ENCODE assay signal across 21 cellular contexts in the genomic region with DNA sequence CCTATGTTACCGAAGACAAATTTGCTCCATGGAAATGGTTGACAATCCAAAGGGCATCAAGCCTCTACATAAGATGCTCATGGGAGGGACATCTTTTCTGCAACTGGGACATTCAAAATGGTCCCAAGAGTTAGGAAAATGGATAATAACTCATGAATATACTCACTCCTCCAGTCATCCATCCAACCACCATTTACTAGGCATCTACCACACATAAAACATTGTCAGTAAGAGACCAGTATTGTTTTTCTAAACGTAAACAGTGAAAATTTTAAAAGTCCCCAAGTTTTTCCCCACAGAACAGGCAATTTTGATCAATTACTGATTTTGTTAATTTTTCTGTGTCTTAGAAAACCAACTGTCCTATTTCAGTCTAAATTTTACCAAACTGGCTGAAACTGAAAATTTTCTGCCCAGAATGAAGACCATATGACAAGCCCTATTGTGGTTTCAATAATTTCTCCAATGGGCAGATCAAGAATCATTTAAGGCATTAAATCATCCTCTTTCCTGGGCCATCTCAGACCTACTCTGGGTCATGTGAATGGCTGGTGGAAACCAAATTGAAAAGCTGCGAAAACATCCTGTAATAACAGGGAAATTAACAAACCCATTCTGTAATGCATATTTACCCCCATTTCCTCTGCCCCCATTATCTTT. TPM values are rescaled to one million over a fixed set of nuclear protein-coding genes. Genes with fewer than 3 reads are reported as not detected.
DNase-seq lines count a peak whose midpoint lies in the region; ATAC-seq and TF ChIP-seq lines count a peak whose summit lies in the region.
"Had no signal": no experiment of that assay in that cellular context is flagged by ENCODE, and none has a peak within 500 bp of the region (broad histone marks: within the 10 kb centered on the region; RNA-seq: fewer than 3 reads in every experiment).

No MANE protein-coding gene starts in this region.

- no peaks in the 10 kb centered on the region for H3K9me3 Mint-ChIP-seq in activated T-cell treated with anti-CD3 and anti-CD28 coated beads, Interleukin-2, amount 50 U/mL, for 72 hours
- H3K9me3 Mint-ChIP-seq in activated T-cell treated with anti-CD3 and anti-CD28 coated beads, Interleukin-2, amount 50 U/mL, for 4 hours, result no peaks in the 10 kb centered on the region
- no peaks in the 10 kb centered on the region for H3K9me3 Mint-ChIP-seq in central memory CD8-positive, alpha-beta T cell
- no peaks in the 10 kb centered on the region for H3K9me3 Mint-ChIP-seq in nephron progenitor cell
- H3K9me3 Mint-ChIP-seq: T-helper 1 cell treated with Interleukin-12 subunit alpha and Interleukin-12 subunit beta and Interleukin-4 antibody, amounts not matched to agents 30 μg/mL and 1 μg/mL, for 36 hours had no signal

- H3K27ac Mint-ChIP-seq in activated T-cell treated with anti-CD3 and anti-CD28 coated beads, Interleukin-2, amount 50 U/mL, for 72 hours, result peak overlapping the region; percentile 94
- H3K27ac Mint-ChIP-seq in central memory CD8-positive, alpha-beta T cell (ENCODE audit: low read depth), result peak overlapping the region; percentile 76
- no peak overlapping the region for H3K27ac Mint-ChIP-seq in nephron progenitor cell

- H2AFZ ChIP-seq in OCI-LY7 (ENCODE audit: low read length), result no peak overlapping the region
- H2AFZ ChIP-seq: PC-9 had no signal

- DNase-seq in activated T-cell treated with anti-CD3 and anti-CD28 coated beads, Interleukin-2, amount 50 U/mL, for 72 hours, result no peak
- no peak for DNase-seq in activated T-cell treated with anti-CD3 and anti-CD28 coated beads, Interleukin-2, amount 50 U/mL, for 4 hours
- no peak for DNase-seq in OCI-LY7 (ENCODE audit: low spot score)
- no peak for DNase-seq in central memory CD8-positive, alpha-beta T cell (ENCODE audit: low spot score in 2 of 2)
- DNase-seq in NCI-H2227 treated with DMSO at 0.1 percent for 48 hours (lab: John Stamatoyannopoulos, UW), result no peak
- DNase-seq in nephron progenitor cell, result no peak
- DNase-seq in HuH-7.5 (ENCODE audit: low spot score), result no peak
- DNase-seq: activated CD4-positive, CD25-positive, alpha-beta regulatory T cell; activated effector memory CD4-positive, alpha-beta T cell treated with Interleukin-2 at 50 U/mL for 16 hours; C1 segment of cervical spinal cord; dermis blood vessel endothelial cell; heart right ventricle; NCI-H1694 treated with DMSO at 0.1 percent for 48 hours; NCI-H748 treated with DMSO at 0.1 percent for 48 hours; PC-9; stimulated activated CD4-positive, alpha-beta T cell treated with anti-CD3 and anti-CD28 coated beads, Interleukin-4, amount 100 ng/mL, for 24 hours; substantia nigra had no signal

- peaks cover 48% of the 10 kb centered on the region for H3K4me1 Mint-ChIP-seq in activated T-cell treated with anti-CD3 and anti-CD28 coated beads, Interleukin-2, amount 50 U/mL, for 72 hours (ENCODE audit: low read depth)
- peaks cover 31% of the 10 kb centered on the region for H3K4me1 Mint-ChIP-seq in activated T-cell treated with anti-CD3 and anti-CD28 coated beads, Interleukin-2, amount 50 U/mL, for 4 hours (ENCODE audit: low read depth)
- H3K4me1 Mint-ChIP-seq in central memory CD8-positive, alpha-beta T cell, result peaks cover 24% of the 10 kb centered on the region
- H3K4me1 Mint-ChIP-seq in nephron progenitor cell, result peaks cover 20% of the 10 kb centered on the region

- H3K36me3 ChIP-seq in OCI-LY7 (ENCODE audit: insufficient read depth, low read length), result peaks cover 75% of the 10 kb centered on the region
- H3K36me3 ChIP-seq: cardiac muscle cell, heart right ventricle had no signal

- TF ChIP-seq CTCF in OCI-LY7 (conservative IDR thresholded peaks at IDR 0.05; ENCODE audit: low read length) (no peak), nephron progenitor cell (IDR thresholded peaks at IDR 0.05) (no peak)

- peaks cover 49% of the 10 kb centered on the region; the same call in 1 of the 2 replicates for H4K20me1 ChIP-seq in OCI-LY7 (ENCODE audit: insufficient read depth, low read length)

- POLR2A ChIA-PET in OCI-LY7 (lab: Charles Lee), result interaction anchor here (0.5 to 3.7 kb wide), 8 partner anchors 9 to 1397 kb away, joined by 3 to 29 read pairs (median 5); no protein-coding TSS in a partner anchor

- no peaks in the 10 kb centered on the region for H3K27me3 Mint-ChIP-seq in activated T-cell treated with anti-CD3 and anti-CD28 coated beads, Interleukin-2, amount 50 U/mL, for 72 hours (ENCODE audit: low read depth)
- H3K27me3 Mint-ChIP-seq in activated T-cell treated with anti-CD3 and anti-CD28 coated beads, Interleukin-2, amount 50 U/mL, for 4 hours (ENCODE audit: low read depth), result no peaks in the 10 kb centered on the region
- H3K27me3 Mint-ChIP-seq in central memory CD8-positive, alpha-beta T cell, result no peaks in the 10 kb centered on the region
- no peaks in the 10 kb centered on the region for H3K27me3 Mint-ChIP-seq in nephron progenitor cell (ENCODE audit: low read depth, poor library complexity)

- peaks cover 0 to 2% of the 10 kb centered on the region in 2 donors for H3K36me3 Mint-ChIP-seq in activated T-cell treated with anti-CD3 and anti-CD28 coated beads, Interleukin-2, amount 50 U/mL, for 72 hours (ENCODE audit: insufficient read depth in 2 of 2)
- peaks cover 1% of the 10 kb centered on the region for H3K36me3 Mint-ChIP-seq in activated T-cell treated with anti-CD3 and anti-CD28 coated beads, Interleukin-2, amount 50 U/mL, for 4 hours (ENCODE audit: insufficient read depth)
- peaks cover 3% of the 10 kb centered on the region for H3K36me3 Mint-ChIP-seq in central memory CD8-positive, alpha-beta T cell (ENCODE audit: insufficient read depth)
- H3K36me3 Mint-ChIP-seq in nephron progenitor cell (ENCODE audit: low read depth), result no peaks in the 10 kb centered on the region

- peak overlapping the region; percentile 75 for H3K4me3 ChIP-seq in OCI-LY7 (ENCODE audit: low read depth, low read length, poor library complexity, severe bottlenecking)
- H3K4me3 ChIP-seq: cardiac muscle cell, heart right ventricle, PC-9, smooth muscle cell had no signal

- no peaks in the 10 kb centered on the region for H3K9me2 ChIP-seq in OCI-LY7 (ENCODE audit: insufficient read depth, low read length)

- intact Hi-C loops in OCI-LY7 (cut with micrococcal nuclease; ENCODE audit: unreplicated experiment), result loop anchor here (2.0 kb wide), 1 partner anchor 53 kb away; no protein-coding TSS in a partner anchor

- peak overlapping the region; percentile 59 for H3K27ac ChIP-seq in OCI-LY7 (ENCODE audit: low read depth, low read length, poor library complexity, severe bottlenecking)
- H3K27ac ChIP-seq: cardiac muscle cell, PC-9 had no signal

- peaks cover 100% of the 10 kb centered on the region for H3K79me2 ChIP-seq in OCI-LY7 (ENCODE audit: insufficient read depth, low read depth, low read length)

- peaks cover 67% of the 10 kb centered on the region for H3K4me1 ChIP-seq in OCI-LY7 (ENCODE audit: insufficient read depth, low read length, poor library complexity, severe bottlenecking)

- ATAC-seq in activated T-cell treated with anti-CD3 and anti-CD28 coated beads, Interleukin-2, amount 50 U/mL, for 72 hours (replicated peaks in 1 of 2), result peak; percentile 23 to 24
- ATAC-seq in activated T-cell treated with anti-CD3 and anti-CD28 coated beads, Interleukin-2, amount 50 U/mL, for 4 hours, result no peak
- no peak for ATAC-seq in central memory CD8-positive, alpha-beta T cell (replicated peaks; ENCODE audit: extremely low read depth, poor library complexity, severe bottlenecking)
- no peak for ATAC-seq in GM18873 (IDR thresholded peaks at IDR 0.05; ENCODE audit: low FRiP score, unreplicated experiment)
- ATAC-seq: heart right ventricle had no signal

- peak overlapping the region; percentile 67 to 86 for H3K4me3 Mint-ChIP-seq in activated T-cell treated with anti-CD3 and anti-CD28 coated beads, Interleukin-2, amount 50 U/mL, for 72 hours
- H3K4me3 Mint-ChIP-seq in activated T-cell treated with anti-CD3 and anti-CD28 coated beads, Interleukin-2, amount 50 U/mL, for 4 hours, result no peak overlapping the region
- H3K4me3 Mint-ChIP-seq in central memory CD8-positive, alpha-beta T cell, result peak overlapping the region; percentile 13
- H3K4me3 Mint-ChIP-seq in nephron progenitor cell, result no peak overlapping the region

- peak overlapping the region; percentile 92 for H3K4me2 ChIP-seq in OCI-LY7 (ENCODE audit: low read length)
- H3K4me2 ChIP-seq: PC-9, smooth muscle cell had no signal

- CTCF ChIA-PET in OCI-LY7 (lab: Charles Lee; ENCODE audit: unreplicated experiment), result no interaction called here

- BruUV-seq in OCI-LY7 (replicated peaks; lab: Mats Ljungman, UMichigan), result no TSS peak

- no peaks in the 10 kb centered on the region for H3K9me3 ChIP-seq in OCI-LY7 (ENCODE audit: low read length)
- H3K9me3 ChIP-seq: heart right ventricle had no signal

RNA-seq across cellular contexts. Expression of a gene that starts 24.2 kb away (rescaled TPM):
- total RNA-seq in activated T-cell treated with anti-CD3 and anti-CD28 coated beads, Interleukin-2, amount 50 U/mL, for 72 hours, result 10 to 100 TPM in 1 of 2 donors, 1 to 10 TPM in 1; 5.1 to 20.6 TPM
- total RNA-seq in activated T-cell treated with anti-CD3 and anti-CD28 coated beads, Interleukin-2, amount 50 U/mL, for 4 hours, result 1 to 10 TPM; 3.2 to 6.9 (median 5.7) TPM
- 132 and 152 TPM in 2 replicates for total RNA-seq in OCI-LY7 (2014; rRNA removed; shearing (Covaris generic))
- total RNA-seq in OCI-LY7 (2022), result 111 and 140 TPM in 2 replicates
- total RNA-seq: dermis blood vessel endothelial cell had no signal

Comparison
In these comparisons a context has a peak if more than half of its experiments do, and no peak if none do; other contexts are left out.
1. ATAC-seq: peak in activated T-cell treated with anti-CD3 and anti-CD28 coated beads, Interleukin-2, amount 50 U/mL, for 72 hours (2 of 2); none in activated T-cell treated with anti-CD3 and anti-CD28 coated beads, Interleukin-2, amount 50 U/mL, for 4 hours (0 of 2), central memory CD8-positive, alpha-beta T cell (single experiment) and GM18873 (single experiment).
2. H3K4me3 Mint-ChIP-seq: peak in activated T-cell treated with anti-CD3 and anti-CD28 coated beads, Interleukin-2, amount 50 U/mL, for 72 hours (2 of 2) and central memory CD8-positive, alpha-beta T cell (single experiment); none in activated T-cell treated with anti-CD3 and anti-CD28 coated beads, Interleukin-2, amount 50 U/mL, for 4 hours (single experiment) and nephron progenitor cell (single experiment).
3. RNA of a gene that starts 24.2 kb away (total RNA-seq): 111 to 152 TPM in OCI-LY7; 5.1 to 20.6 TPM in activated T-cell treated with anti-CD3 and anti-CD28 coated beads, Interleukin-2, amount 50 U/mL, for 72 hours and 3.2 to 6.9 TPM in activated T-cell treated with anti-CD3 and anti-CD28 coated beads, Interleukin-2, amount 50 U/mL, for 4 hours; every median in the first group is over 4 times any median in the second.